In genomic region chr5:149887622-149888183, GRCh38 we compare ENCODE assay signal across 1 cellular context.
TF ChIP-seq lines count a peak whose summit lies in the region.

No MANE protein-coding gene starts in this region.

TF ChIP-seq in IMR-90, 13 proteins besides CTCF, POLR2A, EP300 and RAD21 (continued from another document):
- TF ChIP-seq USF2 (IDR thresholded peaks at IDR 0.05; ENCODE audit: low read depth, low read length) (no peak), ELK1 (IDR thresholded peaks at IDR 0.05; ENCODE audit: borderline replicate concordance, low read depth, low read length) (no peak), RCOR1 (IDR thresholded peaks at IDR 0.05; ENCODE audit: insufficient replicate concordance, low read length) (no peak), BHLHE40 (IDR thresholded peaks at IDR 0.05; ENCODE audit: low read depth, low read length) (no peak), MAFK (IDR thresholded peaks at IDR 0.05; ENCODE audit: low read depth, low read length) (no peak), SMC3 (IDR thresholded peaks at IDR 0.05; ENCODE audit: low read depth, low read length) (no peak), NFE2L2 (IDR thresholded peaks at IDR 0.05; ENCODE audit: low read depth, low read length) (no peak), CEBPB (IDR thresholded peaks at IDR 0.05; ENCODE audit: low read depth, low read length) (no peak), FOS (IDR thresholded peaks at IDR 0.05; ENCODE audit: low read depth, low read length) (no peak), RFX5 (IDR thresholded peaks at IDR 0.05; ENCODE audit: low read depth, low read length) (no peak)
